ENCODE assay signal across 18 cellular contexts in the genomic region with DNA sequence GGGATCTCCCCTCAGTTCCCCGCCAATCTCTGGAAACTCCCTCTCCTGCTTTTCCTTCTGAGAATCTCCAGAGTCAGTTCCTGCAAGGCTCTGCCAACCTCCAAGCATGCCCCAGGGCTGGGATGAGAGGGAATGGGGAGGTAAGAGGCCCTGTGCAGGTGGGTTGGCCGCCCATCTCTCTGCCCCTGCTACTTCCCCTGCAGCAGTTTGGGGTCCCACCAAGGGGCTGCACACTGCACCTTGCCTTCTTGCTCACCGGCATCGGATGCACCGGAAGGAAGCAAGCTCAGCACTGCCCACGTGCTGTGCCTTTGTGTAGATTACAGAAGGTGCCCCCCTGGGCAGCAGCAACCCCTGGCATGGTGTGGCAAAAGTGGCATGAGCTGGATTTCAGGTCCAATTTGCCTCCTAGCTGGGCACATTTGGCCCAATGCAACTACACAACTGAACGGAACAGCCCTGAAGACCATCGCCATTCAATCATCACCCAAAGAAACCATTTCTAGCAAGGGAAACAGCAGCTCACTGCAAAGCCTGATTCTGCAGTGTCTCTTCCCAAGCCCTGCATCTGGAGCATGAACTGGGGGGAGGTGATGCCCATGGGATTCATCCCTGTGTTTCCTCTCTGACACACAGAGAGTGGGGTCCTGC.
DNase-seq lines count a peak whose midpoint lies in the region; ATAC-seq and TF ChIP-seq lines count a peak whose summit lies in the region.
"Had no signal": no experiment of that assay in that cellular context is flagged by ENCODE, and none has a peak within 500 bp of the region (broad histone marks: within the 10 kb centered on the region; RNA-seq: fewer than 3 reads in every experiment).

No MANE protein-coding gene starts in this region.

- H3K23ac ChIP-seq in neuronal stem cell (ENCODE audit: low read depth, low read length, poor library complexity): no peak overlapping the region

- H3K9me3 ChIP-seq in right atrium auricular region: no peaks in the 10 kb centered on the region
- peaks cover 0 to 3% of the 10 kb centered on the region in 2 donors for H3K9me3 ChIP-seq in neuronal stem cell (replicated peaks in 1 of 2; ENCODE audit: control insufficient read depth in 2 of 2, insufficient read depth in 1 of 2, low read depth in 1 of 2, low read length in 2 of 2)
- H3K9me3 ChIP-seq: BLaER1 treated with 17β-estradiol and CSF1 and Interleukin-3, amounts not matched to agents 10 nM and 100 nM; HAP-1 had no signal

- H2BK15ac ChIP-seq in neuronal stem cell (ENCODE audit: low read length): no peak overlapping the region

- no peaks in the 10 kb centered on the region for H3K79me1 ChIP-seq in neuronal stem cell (ENCODE audit: low read depth, low read length)

- H3K27me3 ChIP-seq in right atrium auricular region: no peaks in the 10 kb centered on the region
- no peaks in the 10 kb centered on the region for H3K27me3 ChIP-seq in neuronal stem cell (ENCODE audit: control insufficient read depth in 3 of 3, insufficient read depth in 3 of 3, low read depth in 1 of 3, low read length in 3 of 3)
- H3K27me3 ChIP-seq: BLaER1 treated with 17β-estradiol and CSF1 and Interleukin-3, amounts not matched to agents 10 nM and 100 nM had no signal

- H2BK12ac ChIP-seq in neuronal stem cell (ENCODE audit: low read length): peak overlapping the region; percentile 4

- no peak overlapping the region for H4K8ac ChIP-seq in neuronal stem cell (ENCODE audit: low read depth, low read length)

- H2BK120ac ChIP-seq in neuronal stem cell (ENCODE audit: low read depth, low read length): no peak overlapping the region

- H3K4ac ChIP-seq in neuronal stem cell (ENCODE audit: low read length): no peak overlapping the region

- H3K36me3 ChIP-seq in right atrium auricular region (no peaks in the 10 kb centered on the region), neuronal stem cell (replicated peaks in 1 of 2; ENCODE audit: control insufficient read depth in 2 of 2, insufficient read depth in 2 of 2, low read length in 2 of 2) (no peaks in the 10 kb centered on the region)
- H3K36me3 ChIP-seq: BLaER1 treated with 17β-estradiol and CSF1 and Interleukin-3, amounts not matched to agents 10 nM and 100 nM; HAP-1 had no signal

- ATAC-seq in left ventricle myocardium superior: no peak
- no peak for ATAC-seq in GM21515 (IDR thresholded peaks at IDR 0.05; ENCODE audit: unreplicated experiment)
- ATAC-seq: Right ventricle myocardium inferior had no signal

- H2AK5ac ChIP-seq in neuronal stem cell (ENCODE audit: low read depth, low read length): no peak overlapping the region

- H3K14ac ChIP-seq in neuronal stem cell (ENCODE audit: low read length): no peak overlapping the region

- H2BK5ac ChIP-seq in neuronal stem cell (ENCODE audit: low read length): no peak overlapping the region

- H3K4me2 ChIP-seq in neuronal stem cell (ENCODE audit: insufficient read depth, low read length, poor library complexity, severe bottlenecking): no peak overlapping the region
- H3K4me2 ChIP-seq: BLaER1 treated with 17β-estradiol and CSF1 and Interleukin-3, amounts not matched to agents 10 nM and 100 nM had no signal

- no peak overlapping the region for H2AFZ ChIP-seq in neuronal stem cell (ENCODE audit: low read length)
- H2AFZ ChIP-seq: GM23248 had no signal

- H3K27ac ChIP-seq in right atrium auricular region (no peak overlapping the region), neuronal stem cell (replicated peaks; ENCODE audit: low read length) (no peak overlapping the region)
- H3K27ac ChIP-seq: BLaER1 treated with 17β-estradiol and CSF1 and Interleukin-3, amounts not matched to agents 10 nM and 100 nM; GM23248 had no signal

- H3K18ac ChIP-seq in neuronal stem cell (ENCODE audit: low read length): peak overlapping the region; percentile 20

- H3K4me3 ChIP-seq in right atrium auricular region (no peak overlapping the region), neuronal stem cell (ENCODE audit: low read length in 2 of 2) (no peak overlapping the region)
- H3K4me3 ChIP-seq: BLaER1 treated with 17β-estradiol and CSF1 and Interleukin-3, amounts not matched to agents 10 nM and 100 nM; GM23248; HAP-1 had no signal

- H3K9ac ChIP-seq in neuronal stem cell (ENCODE audit: low read depth, low read length, poor library complexity): no peak overlapping the region
- H3K9ac ChIP-seq: BLaER1 treated with 17β-estradiol and CSF1 and Interleukin-3, amounts not matched to agents 10 nM and 100 nM; GM23248 had no signal

- no peak overlapping the region for H4K91ac ChIP-seq in neuronal stem cell (ENCODE audit: low read depth, low read length, poor library complexity)

- no peak for TF ChIP-seq CTCF in right atrium auricular region (IDR thresholded peaks at IDR 0.05)

- H3K4me1 ChIP-seq in right atrium auricular region (no peaks in the 10 kb centered on the region), neuronal stem cell (ENCODE audit: control insufficient read depth in 2 of 2, insufficient read depth in 1 of 2, low read depth in 1 of 2, low read length in 2 of 2) (peaks cover 0 to 2% of the 10 kb centered on the region in 2 donors)
- H3K4me1 ChIP-seq: HAP-1 had no signal

- intact Hi-C loops in left ventricle myocardium superior (cut with micrococcal nuclease): no loop called here

- WGBS in neuronal stem cell (ENCODE audit: extremely low coverage in 2 of 2, insufficient read length in 2 of 2, insufficient replicate concordance in 1 of 2), 2 donors: no CpG with 5 or more reads among the region's 8 CpGs

- DNase-seq in right atrium auricular region (ENCODE audit: low spot score) (peak; percentile 32), left ventricle myocardium superior (no peak), ecto neural progenitor cell (ENCODE audit: low spot score) (peak; percentile 28), neuronal stem cell (ENCODE audit: low spot score) (no peak), NCI-H2029 treated with DMSO at 0.1 percent for 48 hours (lab: John Stamatoyannopoulos, UW) (no peak), NCI-H2227 (lab: John Stamatoyannopoulos, UW; ENCODE audit: unreplicated experiment) (no peak)
- DNase-seq in stimulated activated CD4-positive, alpha-beta T cell treated with anti-CD3 and anti-CD28 coated beads, Interleukin-4, amount 100 ng/mL, for 1 hour: no peak
- DNase-seq: DMS79, GM23248, Karpas-422, NCI-H1417 treated with DMSO at 0.1 percent for 48 hours, NCI-H1930, NCI-H446 treated with DMSO at 0.1 percent for 48 hours, NCI-H69 had no signal

Comparison
In these comparisons a context has a peak if more than half of its experiments do, and no peak if none do; other contexts are left out.
1. DNase-seq: peak in right atrium auricular region (single experiment) and ecto neural progenitor cell (single experiment); none in left ventricle myocardium superior (single experiment), neuronal stem cell (single experiment), NCI-H2029 treated with DMSO at 0.1 percent for 48 hours (single experiment), stimulated activated CD4-positive, alpha-beta T cell treated with anti-CD3 and anti-CD28 coated beads, Interleukin-4, amount 100 ng/mL, for 1 hour (single experiment) and NCI-H2227 (single experiment).